25 cellular contexts compared by ENCODE assay signal in the genomic region with DNA sequence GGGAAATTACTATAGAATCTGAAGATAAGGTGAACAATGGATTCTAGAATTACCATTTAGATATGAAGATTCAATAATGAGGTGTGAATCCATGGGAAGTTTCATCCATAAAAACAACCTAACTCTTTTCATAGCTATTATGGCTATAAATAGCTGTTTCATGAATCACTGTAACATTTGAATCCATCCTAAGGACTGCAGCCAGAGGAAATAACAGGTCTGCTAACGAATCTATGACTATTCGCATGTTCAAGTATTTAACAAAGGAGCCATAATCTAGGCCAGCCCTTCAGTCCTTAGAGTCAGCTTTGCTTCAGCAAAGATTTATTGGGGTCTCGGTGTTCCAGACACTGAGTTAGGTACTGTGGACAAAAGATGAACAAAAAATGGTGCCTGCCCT.
DNase-seq lines count a peak whose midpoint lies in the region; ATAC-seq, FAIRE-seq and TF ChIP-seq lines count a peak whose summit lies in the region.
"Had no signal": no experiment of that assay in that cellular context is flagged by ENCODE, and none has a peak within 500 bp of the region (broad histone marks: within the 10 kb centered on the region; RNA-seq: fewer than 3 reads in every experiment).

No MANE protein-coding gene starts in this region.

- no peak overlapping the region for H3K4ac ChIP-seq in mesendoderm (ENCODE audit: low read depth, low read length)

- H2AK5ac ChIP-seq in mesendoderm (ENCODE audit: low read length), result no peak overlapping the region

- TF ChIP-seq CTCF in heart right ventricle (IDR thresholded peaks at IDR 0.05), result no peak
- no peak for TF ChIP-seq CTCF in right atrium auricular region (IDR thresholded peaks at IDR 0.05)
- TF ChIP-seq CTCF in omental fat pad (IDR thresholded peaks at IDR 0.05), result no peak

- H3K4me1 ChIP-seq in heart right ventricle (peaks cover 0 to 17% (median 7%) of the 10 kb centered on the region in 9 donors), right atrium auricular region (peaks cover 0 to 7% of the 10 kb centered on the region in 2 donors), mesendoderm (ENCODE audit: control insufficient read depth, low read depth, low read length) (no peaks in the 10 kb centered on the region)

- no peak overlapping the region for H3K9ac ChIP-seq in mesendoderm (ENCODE audit: low read length)
- H3K9ac ChIP-seq: KMS-11 had no signal

- no peak overlapping the region for H3K18ac ChIP-seq in mesendoderm (ENCODE audit: low read length)

- H3K9me3 ChIP-seq in heart right ventricle (no peaks in the 10 kb centered on the region), right atrium auricular region (no peaks in the 10 kb centered on the region)

- H3K4me3 ChIP-seq in heart right ventricle (no peak overlapping the region), right atrium auricular region (no peak overlapping the region), mesendoderm (ENCODE audit: low read length) (no peak overlapping the region)
- H3K4me3 ChIP-seq: GM23338 had no signal

- intact Hi-C loops in heart right ventricle (cut with DNase I), result loop anchor here in 1 of 10 donors (5.0 kb wide), 1 partner anchor 200 kb away; no protein-coding TSS in a partner anchor

- no peak overlapping the region for H3K4me2 ChIP-seq in mesendoderm (ENCODE audit: low read length)
- H3K4me2 ChIP-seq: GM23338, KMS-11 had no signal

- no peak overlapping the region for H2BK5ac ChIP-seq in mesendoderm (ENCODE audit: low read length)

- H2BK120ac ChIP-seq in mesendoderm (ENCODE audit: low read depth, low read length), result no peak overlapping the region

- peak in 4 of 8 donors; percentile 26 to 60 (median 40) for ATAC-seq in heart right ventricle
- ATAC-seq in HG03196 (IDR thresholded peaks at IDR 0.05; ENCODE audit: unreplicated experiment), result no peak
- ATAC-seq in omental fat pad (ENCODE audit: low FRiP score), result no peak
- ATAC-seq: GM23338, PC-3 had no signal

- H3K27ac ChIP-seq in heart right ventricle, result peak overlapping the region in 6 of 10 donors; percentile 1 to 51 (median 8)
- H3K27ac ChIP-seq in right atrium auricular region, result peak overlapping the region in 1 of 2 donors; percentile 35
- no peak overlapping the region for H3K27ac ChIP-seq in mesendoderm (ENCODE audit: low read depth, low read length)
- H3K27ac ChIP-seq: KMS-11 had no signal

- H4K5ac ChIP-seq in mesendoderm (ENCODE audit: low read length), result no peak overlapping the region

- peak; percentile 66 for FAIRE-seq in urothelium cell line (lab: Jason Lieb, UNC)
- FAIRE-seq: GM18507 had no signal

- no peaks in the 10 kb centered on the region for H3K79me1 ChIP-seq in mesendoderm (ENCODE audit: low read length)

- no peaks in the 10 kb centered on the region for H3K79me2 ChIP-seq in mesendoderm (ENCODE audit: control insufficient read depth, insufficient read depth, low read length)

- H3K56ac ChIP-seq in mesendoderm (ENCODE audit: low read length), result no peak overlapping the region

- H3K23ac ChIP-seq in mesendoderm (ENCODE audit: low read length), result no peak overlapping the region

- H2BK15ac ChIP-seq in mesendoderm (replicated peaks; ENCODE audit: low read depth), result no peak overlapping the region

- no peak overlapping the region for H4K8ac ChIP-seq in mesendoderm (ENCODE audit: low read depth, low read length)

- H3K36me3 ChIP-seq in heart right ventricle, result peaks cover 0 to 82% (median 7%) of the 10 kb centered on the region in 9 donors
- peaks cover 67% of the 10 kb centered on the region for H3K36me3 ChIP-seq in right atrium auricular region
- no peaks in the 10 kb centered on the region for H3K36me3 ChIP-seq in mesendoderm (ENCODE audit: control insufficient read depth, insufficient read depth, low read length)

- 59 to 69% methylated on average over 3 of the region's 3 CpGs for WGBS in heart right ventricle, 2 donors
- WGBS in mesendoderm (ENCODE audit: extremely low coverage, insufficient coverage, low lambda C conversion rate), result no CpG with 5 or more reads among the region's 3 CpGs

- no peaks in the 10 kb centered on the region for H3K27me3 ChIP-seq in heart right ventricle
- H3K27me3 ChIP-seq in right atrium auricular region, result no peaks in the 10 kb centered on the region
- H3K27me3 ChIP-seq in mesendoderm (ENCODE audit: insufficient read depth, low read length, poor library complexity), result no peaks in the 10 kb centered on the region

- DNase-seq in heart right ventricle (no peak), right atrium auricular region (ENCODE audit: low spot score) (no peak), M059J (ENCODE audit: low read depth) (peak; percentile 7), mesendoderm (peak; percentile 26), urothelium cell line (ENCODE audit: low spot score) (no peak), omental fat pad (ENCODE audit: low spot score) (no peak)
- DNase-seq: Calu3; DMS153; DND-41; H9; HFFc6; NCI-H1048; NCI-H1417; NCI-H1694; NCI-H2029 treated with DMSO at 0.1 percent for 48 hours; NCI-H446 treated with DMSO at 0.1 percent for 48 hours; NCI-H526; NCI-H82; NK-92 treated with Interleukin-12 subunit alpha and Interleukin-12 subunit beta, amount 100 ng/mL, for 24 hours; PC-3; SHP77 had no signal

Comparison
In these comparisons a context has a peak if more than half of its experiments do, and no peak if none do; other contexts are left out.
1. DNase-seq: peak in M059J (single experiment) and mesendoderm (single experiment); none in heart right ventricle (0 of 2), right atrium auricular region (single experiment), urothelium cell line (single experiment) and omental fat pad (single experiment).